ENCODE assay signal across 21 cellular contexts in genomic region chr13:25879466-25879865, GRCh38.
"Had no signal": no experiment of that assay in that cellular context is flagged by ENCODE, and none has a peak within 500 bp of the region (broad histone marks: within the 10 kb centered on the region; RNA-seq: fewer than 3 reads in every experiment).

No MANE protein-coding gene starts in this region.

- H3K27ac Mint-ChIP-seq: T-cell had no signal

- DNase-seq: Karpas-422, KBM-7, MG63, NCI-H1092, NCI-H1105 treated with DMSO at 0.1 percent for 48 hours, NCI-H1417 treated with DMSO at 0.1 percent for 48 hours, NCI-H146, NCI-H1694 treated with DMSO at 0.1 percent for 48 hours, NCI-H1930, NCI-H2081, NCI-H2107, NCI-H2227 treated with DMSO at 0.1 percent for 48 hours, NCI-H526 treated with DMSO at 0.1 percent for 48 hours, NCI-H82, PC-3, SHP77 treated with DMSO at 0.1 percent for 48 hours, T-cell had no signal

- H3K27ac ChIP-seq: RWPE1, SJSA1, SK-N-MC had no signal

- ATAC-seq: Panc1, PC-3, T-cell had no signal

- H3K27me3 Mint-ChIP-seq: T-cell had no signal

- H3K36me3 Mint-ChIP-seq: T-cell had no signal

- H3K4me3 Mint-ChIP-seq: T-cell had no signal

- H3K9me3 ChIP-seq: MG63, SJSA1 had no signal

- H3K36me3 ChIP-seq: MG63, SJSA1 had no signal
